In the genomic region with DNA sequence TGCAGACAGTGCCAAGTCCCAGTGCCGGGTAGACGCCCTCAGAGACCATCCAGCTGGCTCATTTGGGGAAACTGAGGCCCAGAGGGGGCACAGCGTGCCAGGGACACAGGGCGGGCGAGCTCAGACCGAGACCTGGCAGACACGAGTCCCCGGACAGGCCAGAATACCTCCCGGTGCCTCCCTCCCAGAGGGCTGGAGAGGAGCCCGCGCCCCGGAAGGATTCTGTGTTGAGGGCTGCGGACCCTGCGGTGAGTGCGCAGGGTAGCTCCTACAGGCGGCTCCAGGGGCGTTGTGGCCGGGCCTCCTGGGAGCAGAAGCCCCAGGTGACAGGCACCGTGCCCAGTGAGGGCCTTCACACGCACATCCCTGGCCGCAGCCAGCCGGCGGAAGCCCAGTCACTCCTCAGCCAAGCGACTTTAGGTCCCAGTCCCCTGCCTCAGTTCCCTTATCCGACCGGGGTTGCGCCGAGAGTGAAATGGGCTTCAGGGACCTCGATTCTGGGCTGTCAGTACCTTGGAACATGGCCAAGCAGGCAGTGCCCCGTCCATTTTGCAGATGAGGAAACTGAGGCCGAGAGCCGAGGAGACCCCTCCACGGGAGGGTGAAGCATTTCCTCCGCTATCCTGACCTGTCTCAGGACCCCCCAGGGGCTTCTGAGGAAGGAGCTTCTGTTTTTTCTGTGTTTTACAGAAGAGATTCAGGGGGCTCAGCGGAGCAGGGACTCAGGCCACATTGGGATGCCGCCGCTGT, we compare ENCODE assay signal across 16 cellular contexts.
"Had no signal": no experiment of that assay in that cellular context is flagged by ENCODE, and none has a peak within 500 bp of the region (broad histone marks: within the 10 kb centered on the region; RNA-seq: fewer than 3 reads in every experiment).

No MANE protein-coding gene starts in this region.

- H3K36me3 ChIP-seq: gastroesophageal sphincter, neural progenitor cell, upper lobe of left lung had no signal

- H3K4me2 ChIP-seq: neural progenitor cell had no signal

- H3K27me3 ChIP-seq: body of pancreas, cardiac muscle cell, neural progenitor cell, upper lobe of left lung had no signal

- H2AFZ ChIP-seq: neural progenitor cell had no signal

- H3K9me3 ChIP-seq: body of pancreas, gastroesophageal sphincter, spleen, upper lobe of left lung had no signal

- H3K9ac ChIP-seq: neural progenitor cell had no signal

- DNase-seq: activated CD4-positive, alpha-beta T cell treated with anti-CD3 and anti-CD28 coated beads, Interleukin-2, amount 10 ng/mL, durations not matched to agents 24 days and 14 days; activated T-cell treated with anti-CD3 and anti-CD28 coated beads for 4 hours; cortex of kidney; islet precursor cell; naive B cell; stimulated activated CD4-positive, alpha-beta T cell treated with anti-CD3 and anti-CD28 coated beads, Interleukin-4, amount 100 ng/mL, for 1 hour; stimulated activated naive CD4-positive, alpha-beta T cell treated with Interleukin-2 at 50 U/mL for 16 hours; T-helper 17 cell had no signal

- H3K27ac ChIP-seq: body of pancreas, cardiac muscle cell, epithelial cell of prostate, gastroesophageal sphincter, neural progenitor cell, upper lobe of left lung had no signal

- H3K4me3 ChIP-seq: body of pancreas, cardiac muscle cell, lung, neural progenitor cell had no signal

- H3K4me1 ChIP-seq: neural progenitor cell had no signal

- ATAC-seq: body of pancreas, gastroesophageal sphincter had no signal
